In genomic region chr1:59271861-59272260, GRCh38 we compare ENCODE assay signal across 18 cellular contexts. TPM values are rescaled to one million over a fixed set of nuclear protein-coding genes. Genes with fewer than 3 reads are reported as not detected.
DNase-seq lines count a peak whose midpoint lies in the region; ATAC-seq, FAIRE-seq and TF ChIP-seq lines count a peak whose summit lies in the region.
"Had no signal": no experiment of that assay in that cellular context is flagged by ENCODE, and none has a peak within 500 bp of the region (broad histone marks: within the 10 kb centered on the region; RNA-seq: fewer than 3 reads in every experiment).

No MANE protein-coding gene starts in this region.

- TF ChIP-seq CTCF in RWPE2 (IDR thresholded peaks at IDR 0.05; ENCODE audit: poor library complexity, severe bottlenecking) (no peak), smooth muscle cell (IDR thresholded peaks at IDR 0.05; ENCODE audit: borderline replicate concordance, insufficient read depth, poor library complexity, severe bottlenecking) (no peak)

- no peaks in the 10 kb centered on the region for H3K79me2 ChIP-seq in smooth muscle cell (ENCODE audit: low read depth)

- peak overlapping the region; percentile 79 for H2AFZ ChIP-seq in smooth muscle cell (ENCODE audit: low read depth)

- ATAC-seq in GM21717 (IDR thresholded peaks at IDR 0.05; ENCODE audit: unreplicated experiment) = peak; percentile 20
- ATAC-seq in RWPE2 (ENCODE audit: low read depth) = no peak
- ATAC-seq: WTC11 had no signal

- intact Hi-C loops in posterior cingulate gyrus (cut with DNase I) = no loop called here

- no peak overlapping the region for H3K9ac ChIP-seq in smooth muscle cell (ENCODE audit: low read depth)
- H3K9ac ChIP-seq: KMS-11 had no signal

- FAIRE-seq in GM12892 (lab: Jason Lieb, UNC) = peak; percentile 74

- peaks cover 10% of the 10 kb centered on the region for H3F3A ChIP-seq in smooth muscle cell (ENCODE audit: low read depth)

- 84% methylated on average over 2 of the region's 2 CpGs for WGBS in smooth muscle cell (ENCODE audit: low lambda C conversion rate)

- H3K27ac ChIP-seq in RWPE2 (ENCODE audit: poor library complexity, severe bottlenecking) (peak overlapping the region; percentile 19), smooth muscle cell (ENCODE audit: low read depth) (peak overlapping the region; percentile 56)
- H3K27ac ChIP-seq: gastrocnemius medialis, KMS-11, prostate gland had no signal

- H3K27me3 ChIP-seq in RWPE2 (ENCODE audit: insufficient read depth, poor library complexity, severe bottlenecking) = no peaks in the 10 kb centered on the region
- H3K27me3 ChIP-seq in smooth muscle cell (ENCODE audit: low read depth) = no peaks in the 10 kb centered on the region
- H3K27me3 ChIP-seq: gastrocnemius medialis had no signal

- H3K36me3 ChIP-seq in RWPE2 (ENCODE audit: low read depth) = no peaks in the 10 kb centered on the region
- H3K36me3 ChIP-seq in smooth muscle cell (ENCODE audit: low read depth) = no peaks in the 10 kb centered on the region
- H3K36me3 ChIP-seq: gastrocnemius medialis, prostate gland had no signal

- H3K4me1 ChIP-seq in RWPE2 (ENCODE audit: insufficient read depth, poor library complexity, severe bottlenecking) (no peaks in the 10 kb centered on the region), smooth muscle cell (ENCODE audit: low read depth) (no peaks in the 10 kb centered on the region)
- H3K4me1 ChIP-seq: prostate gland had no signal

- H4K20me1 ChIP-seq in smooth muscle cell (ENCODE audit: low read depth) = no peaks in the 10 kb centered on the region

- H3K4me3 ChIP-seq in RWPE2 (ENCODE audit: severe bottlenecking) = no peak overlapping the region
- H3K4me3 ChIP-seq in smooth muscle cell = no peak overlapping the region
- H3K4me3 ChIP-seq: gastrocnemius medialis, prostate gland had no signal

- H3K9me3 ChIP-seq in RWPE2 (ENCODE audit: severe bottlenecking) (no peaks in the 10 kb centered on the region), smooth muscle cell (replicated peaks; ENCODE audit: low read depth) (no peaks in the 10 kb centered on the region)
- H3K9me3 ChIP-seq: gastrocnemius medialis, prostate gland had no signal

- DNase-seq in GM12892 (ENCODE audit: insufficient read length) = no peak
- no peak for DNase-seq in RWPE2 (ENCODE audit: low spot score)
- no peak for DNase-seq in smooth muscle cell (lab: John Stamatoyannopoulos, UW; ENCODE audit: unreplicated experiment)
- DNase-seq in posterior cingulate gyrus = no peak
- no peak for DNase-seq in GOT3 (lab: John Stamatoyannopoulos, UW)
- no peak for DNase-seq in ACHN
- no peak for DNase-seq in NCI-H128 (lab: John Stamatoyannopoulos, UW; ENCODE audit: unreplicated experiment)
- DNase-seq: activated effector memory CD4-positive, alpha-beta T cell treated with Interleukin-2 at 50 U/mL for 16 hours; central memory CD4-positive, alpha-beta T cell; gastrocnemius medialis; H7; NCI-H1105; NCI-H69; stimulated activated CD4-positive, alpha-beta T cell treated with anti-CD3 and anti-CD28 coated beads, Interleukin-12 subunit alpha, Interleukin-12 subunit beta, amount 100 ng/mL, for 4 hours had no signal

- in situ Hi-C loops in ACHN (cut with HindIII; ENCODE audit: low pct_ligation_motif_present, low pct_unique_long_range_greater_than_20kb, low sequenced_read_pairs) = no loop called here

- TF ChIP-seq POLR2A in GM12892 (IDR thresholded peaks at IDR 0.05; ENCODE audit: low read depth, low read length) = no peak

- no peak overlapping the region for H3K4me2 ChIP-seq in smooth muscle cell
- H3K4me2 ChIP-seq: KMS-11 had no signal

RNA-seq across cellular contexts. Expression of gene FGGY, which starts 25.0 kb away (rescaled TPM):
- 6.4 TPM for polyA plus RNA-seq in GM12892 (2012; ENCODE audit: missing spikeins)
- 5.6 and 9.2 TPM in 2 replicates for total RNA-seq in smooth muscle cell
- 4.8 and 5.1 TPM in 2 replicates for polyA plus RNA-seq in smooth muscle cell
